Comparison of ENCODE assay signal across 25 cellular contexts in the genomic region with DNA sequence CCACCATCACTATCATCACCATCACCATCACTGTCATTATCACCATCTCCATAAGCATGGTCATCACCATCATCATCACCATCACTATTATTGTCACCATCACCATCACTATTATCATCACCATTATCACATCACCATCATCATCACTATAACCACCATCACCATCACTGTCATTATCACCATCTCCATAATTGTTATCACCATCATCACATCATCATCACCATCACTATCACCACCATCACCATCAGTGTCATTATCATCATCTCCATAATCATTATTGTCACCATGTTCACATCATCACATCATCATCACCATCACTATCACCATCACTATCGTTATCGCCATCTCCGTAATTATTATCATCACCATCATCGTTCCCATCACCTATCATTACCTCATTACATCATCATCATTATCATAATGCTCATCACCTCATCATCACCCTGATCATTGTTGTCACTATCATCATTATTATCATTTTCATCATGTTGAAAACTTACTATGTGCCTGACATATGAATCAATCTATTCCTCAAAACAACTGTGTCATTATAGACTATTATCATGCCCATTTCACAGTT.
"Had no signal": no experiment of that assay in that cellular context is flagged by ENCODE, and none has a peak within 500 bp of the region (broad histone marks: within the 10 kb centered on the region; RNA-seq: fewer than 3 reads in every experiment).

No MANE protein-coding gene starts in this region.

- DNase-seq: activated CD4-positive, alpha-beta memory T cell treated with anti-CD3 and anti-CD28 coated beads for 36 hours; activated CD4-positive, alpha-beta T cell treated with anti-CD3 and anti-CD28 coated beads for 36 hours; activated CD4-positive, alpha-beta T cell treated with anti-CD3 and anti-CD28 coated beads, Interleukin-2, amount 10 ng/mL, durations not matched to agents 24 days and 14 days; activated CD4-positive, CD25-positive, alpha-beta regulatory T cell; activated CD8-positive, alpha-beta T cell treated with anti-CD3 and anti-CD28 coated beads, Interleukin-2, amount 10 ng/mL, durations not matched to agents 7 days and 5 days; activated gamma-delta T cell; activated naive CD4-positive, alpha-beta T cell; activated naive CD8-positive, alpha-beta T cell treated with anti-CD3 and anti-CD28 coated beads, Interleukin-2, amount 10 ng/mL, durations not matched to agents 7 days and 5 days; activated T-cell treated with anti-CD3 and anti-CD28 coated beads for 4 hours; activated T-cell treated with anti-CD3 and anti-CD28 coated beads, Interleukin-2, amount 50 U/mL, for 72 hours; central memory CD4-positive, alpha-beta T cell; cerebellar nuclear complex; colonic mucosa; effector CD8-positive, alpha-beta T cell; esophagus squamous epithelium; foreskin melanocyte; heart right ventricle; T-helper 2 cell had no signal

- ATAC-seq: activated CD4-positive, alpha-beta T cell treated with anti-CD3 and anti-CD28 coated beads for 36 hours; activated CD8-positive, alpha-beta T cell treated with anti-CD3 and anti-CD28 coated beads, Interleukin-2, amount 10 ng/mL, durations not matched to agents 7 days and 5 days; activated naive CD4-positive, alpha-beta T cell treated with anti-CD3 and anti-CD28 coated beads, Interleukin-2, amount 50 U/mL, for 72 hours; activated T-cell treated with anti-CD3 and anti-CD28 coated beads, Interleukin-2, amount 50 U/mL, for 72 hours; gastroesophageal sphincter; heart right ventricle had no signal

- H3K36me3 ChIP-seq: ascending aorta, breast epithelium, cardiac muscle cell, colonic mucosa, esophagus squamous epithelium, gastroesophageal sphincter, heart right ventricle had no signal

- H3K27me3 ChIP-seq: ascending aorta, breast epithelium, colonic mucosa, esophagus squamous epithelium, gastroesophageal sphincter, heart right ventricle had no signal

- H3K27ac ChIP-seq: ascending aorta, breast epithelium, cardiac muscle cell, colonic mucosa, epithelial cell of prostate, esophagus squamous epithelium, gastroesophageal sphincter, heart right ventricle had no signal

- H3K4me1 ChIP-seq: ascending aorta, breast epithelium, colonic mucosa, esophagus squamous epithelium, gastroesophageal sphincter had no signal

- FAIRE-seq: endothelial cell of umbilical vein had no signal

- H3K4me3 ChIP-seq: ascending aorta, breast epithelium, cardiac muscle cell, colonic mucosa, esophagus squamous epithelium, gastroesophageal sphincter, heart right ventricle had no signal

- H3K9me3 ChIP-seq: ascending aorta, breast epithelium, colonic mucosa, esophagus squamous epithelium, gastroesophageal sphincter, heart right ventricle had no signal
